ENCODE assay signal across 9 cellular contexts in the genomic region with DNA sequence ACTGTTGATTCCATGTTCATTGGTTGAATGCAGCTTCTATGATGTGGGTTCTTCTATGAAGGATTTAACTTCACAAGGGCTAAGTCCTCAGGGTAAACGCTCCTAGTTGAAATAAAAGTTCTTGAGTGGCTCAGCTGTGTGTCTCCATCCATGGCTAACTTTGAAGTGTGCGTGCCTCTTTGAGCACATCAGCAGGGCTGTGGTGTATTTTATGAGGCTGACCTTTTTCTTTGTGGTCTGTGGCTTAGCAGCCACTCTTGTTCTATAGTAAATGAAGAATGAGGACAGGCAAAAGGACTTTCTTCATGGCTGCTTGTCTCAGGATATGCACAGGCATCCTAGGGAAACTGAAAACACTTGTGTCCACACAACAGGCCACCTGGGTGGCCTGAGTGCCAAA.
DNase-seq lines count a peak whose midpoint lies in the region; ATAC-seq and FAIRE-seq lines count a peak whose summit lies in the region.
"Had no signal": no experiment of that assay in that cellular context is flagged by ENCODE, and none has a peak within 500 bp of the region (broad histone marks: within the 10 kb centered on the region; RNA-seq: fewer than 3 reads in every experiment).

No MANE protein-coding gene starts in this region.

- peak; percentile 29 for DNase-seq in RCC 7860 (ENCODE audit: low spot score)
- DNase-seq in kidney glomerular epithelial cell (lab: John Stamatoyannopoulos, UW), result no peak
- no peak for DNase-seq in anterior cingulate cortex (lab: John Stamatoyannopoulos, UW)
- DNase-seq: effector memory CD4-positive, alpha-beta T cell; left colon had no signal

- FAIRE-seq in RCC 7860 (lab: Jason Lieb, UNC), result no peak

- no peak overlapping the region for H3K4me3 Mint-ChIP-seq in stimulated activated naive CD8-positive, alpha-beta T cell treated with anti-CD3 and anti-CD28 coated beads, Interleukin-15, Interleukin-2, amounts not matched to agents 100 ng/mL and 50 ng/mL, for 24 hours

- H3K27ac Mint-ChIP-seq in stimulated activated naive CD8-positive, alpha-beta T cell treated with anti-CD3 and anti-CD28 coated beads, Interleukin-15, Interleukin-2, amounts not matched to agents 100 ng/mL and 50 ng/mL, for 24 hours, result peak overlapping the region; percentile 23

- H3K4me1 Mint-ChIP-seq in stimulated activated naive CD8-positive, alpha-beta T cell treated with anti-CD3 and anti-CD28 coated beads, Interleukin-15, Interleukin-2, amounts not matched to agents 100 ng/mL and 50 ng/mL, for 24 hours (ENCODE audit: low read depth), result peaks cover 9% of the 10 kb centered on the region

- peak; percentile 81 for ATAC-seq in GM19025 (IDR thresholded peaks at IDR 0.05; ENCODE audit: low read depth, unreplicated experiment)
- peak; percentile 59 for ATAC-seq in HG03139 (IDR thresholded peaks at IDR 0.05; ENCODE audit: unreplicated experiment)
- no peak for ATAC-seq in GM19452 (IDR thresholded peaks at IDR 0.05; ENCODE audit: unreplicated experiment)
- ATAC-seq: left colon had no signal

- H3K36me3 Mint-ChIP-seq in stimulated activated naive CD8-positive, alpha-beta T cell treated with anti-CD3 and anti-CD28 coated beads, Interleukin-15, Interleukin-2, amounts not matched to agents 100 ng/mL and 50 ng/mL, for 24 hours (ENCODE audit: low read depth), result no peaks in the 10 kb centered on the region

- H3K9me3 Mint-ChIP-seq in stimulated activated naive CD8-positive, alpha-beta T cell treated with anti-CD3 and anti-CD28 coated beads, Interleukin-15, Interleukin-2, amounts not matched to agents 100 ng/mL and 50 ng/mL, for 24 hours, result peaks cover 7% of the 10 kb centered on the region

- no peaks in the 10 kb centered on the region for H3K27me3 Mint-ChIP-seq in stimulated activated naive CD8-positive, alpha-beta T cell treated with anti-CD3 and anti-CD28 coated beads, Interleukin-15, Interleukin-2, amounts not matched to agents 100 ng/mL and 50 ng/mL, for 24 hours
